8 cellular contexts compared by ENCODE assay signal in genomic region chr7:2757904-2758672, GRCh38.
DNase-seq lines count a peak whose midpoint lies in the region; ATAC-seq and TF ChIP-seq lines count a peak whose summit lies in the region.

No MANE protein-coding gene starts in this region.

- no peak for TF ChIP-seq CTCF in A673 (conservative IDR thresholded peaks at IDR 0.05; ENCODE audit: low read depth, low read length)

- peaks cover 34 to 41% of the 10 kb centered on the region in 2 donors for H3K4me1 Mint-ChIP-seq in natural killer cell treated with Interleukin-12 subunit alpha and Interleukin-12 subunit beta and Interleukin-15 and Interleukin-18, amount 100 ng/mL, for 72 hours (ENCODE audit: low read depth in 2 of 2)

- peak; percentile 62 for ATAC-seq in GM18508 (IDR thresholded peaks at IDR 0.05; ENCODE audit: insufficient read depth, unreplicated experiment)
- ATAC-seq in HG02938 (IDR thresholded peaks at IDR 0.05; ENCODE audit: unreplicated experiment), result peak; percentile 80
- peak; percentile 90 to 94 for ATAC-seq in natural killer cell treated with Interleukin-12 subunit alpha and Interleukin-12 subunit beta and Interleukin-15 and Interleukin-18, amount 100 ng/mL, for 72 hours

- CTCF ChIA-PET in A673 (lab: Charles Lee), result no interaction called here

- peaks cover 4% of the 10 kb centered on the region for H3K36me3 Mint-ChIP-seq in natural killer cell treated with Interleukin-12 subunit alpha and Interleukin-12 subunit beta and Interleukin-15 and Interleukin-18, amount 100 ng/mL, for 72 hours

- no peaks in the 10 kb centered on the region for H3K9me3 Mint-ChIP-seq in natural killer cell treated with Interleukin-12 subunit alpha and Interleukin-12 subunit beta and Interleukin-15 and Interleukin-18, amount 100 ng/mL, for 72 hours

- no peak overlapping the region for H3K4me3 ChIP-seq in A673 (ENCODE audit: low read depth, low read length, poor library complexity, severe bottlenecking)

- H3K4me3 Mint-ChIP-seq in natural killer cell treated with Interleukin-12 subunit alpha and Interleukin-12 subunit beta and Interleukin-15 and Interleukin-18, amount 100 ng/mL, for 72 hours, result peak overlapping the region; percentile 84

- POLR2A ChIA-PET in A673 (lab: Charles Lee; ENCODE audit: low non-redundant PET), result no interaction called here

- peaks cover 35% of the 10 kb centered on the region for H3K4me1 ChIP-seq in A673 (ENCODE audit: insufficient read depth, low read length, poor library complexity, severe bottlenecking)

- H3K27me3 ChIP-seq in A673 (replicated peaks; ENCODE audit: insufficient read depth, low read depth, low read length, poor library complexity), result no peaks in the 10 kb centered on the region

- peak overlapping the region; percentile 82 to 87 for H3K27ac Mint-ChIP-seq in natural killer cell treated with Interleukin-12 subunit alpha and Interleukin-12 subunit beta and Interleukin-15 and Interleukin-18, amount 100 ng/mL, for 72 hours

- H3K36me3 ChIP-seq in A673 (ENCODE audit: insufficient read depth, low read length, poor library complexity, severe bottlenecking), result no peaks in the 10 kb centered on the region

- BruUV-seq in A673 (replicated peaks; lab: Mats Ljungman, UMichigan), result no TSS peak

- H3K9me3 ChIP-seq in A673 (ENCODE audit: low read depth, low read length, poor library complexity, severe bottlenecking), result no peaks in the 10 kb centered on the region

- H3K27ac ChIP-seq in A673 (ENCODE audit: low read depth, low read length, poor library complexity, severe bottlenecking), result peak overlapping the region; percentile 90

- H3K27me3 Mint-ChIP-seq in natural killer cell treated with Interleukin-12 subunit alpha and Interleukin-12 subunit beta and Interleukin-15 and Interleukin-18, amount 100 ng/mL, for 72 hours, result no peaks in the 10 kb centered on the region

- DNase-seq in A673 (ENCODE audit: low spot score) (peak; percentile 91), NCI-H345 (lab: John Stamatoyannopoulos, UW) (peak; percentile 37), epidermal melanocyte (ENCODE audit: insufficient read length, low spot score) (peak; percentile 59), stromal cell of bone marrow (ENCODE audit: low read depth) (peak; percentile 97)
- peak; percentile 43 to 55 for DNase-seq in activated CD4-positive, alpha-beta T cell treated with anti-CD3 and anti-CD28 coated beads, Interleukin-2, amount 50 U/mL, for 4 hours
- peak; percentile 72 for DNase-seq in natural killer cell treated with Interleukin-12 subunit alpha and Interleukin-12 subunit beta and Interleukin-15 and Interleukin-18, amount 100 ng/mL, for 72 hours (ENCODE audit: low spot score)

- intact Hi-C loops in A673 (cut with micrococcal nuclease; ENCODE audit: unreplicated experiment), result no loop called here

Comparison
In these comparisons a context has a peak if more than half of its experiments do, and no peak if none do; other contexts are left out.
1. DNase-seq: peak in every context shown above with its lines; median percentile 97 in stromal cell of bone marrow; 91 in A673; 72 in natural killer cell treated with Interleukin-12 subunit alpha and Interleukin-12 subunit beta and Interleukin-15 and Interleukin-18, amount 100 ng/mL, for 72 hours; 59 in epidermal melanocyte; 49 in activated CD4-positive, alpha-beta T cell treated with anti-CD3 and anti-CD28 coated beads, Interleukin-2, amount 50 U/mL, for 4 hours; 37 in NCI-H345.